Comparison of ENCODE assay signal across 26 cellular contexts in genomic region chr7:108103566-108104298, GRCh38. TPM values are rescaled to one million over a fixed set of nuclear protein-coding genes. Genes with fewer than 3 reads are reported as not detected.
DNase-seq lines count a peak whose midpoint lies in the region; ATAC-seq and TF ChIP-seq lines count a peak whose summit lies in the region.
"Had no signal": no experiment of that assay in that cellular context is flagged by ENCODE, and none has a peak within 500 bp of the region (broad histone marks: within the 10 kb centered on the region; RNA-seq: fewer than 3 reads in every experiment).

No MANE protein-coding gene starts in this region.

- DNase-seq in heart right ventricle = no peak
- no peak for DNase-seq in cardiac septum (ENCODE audit: low spot score)
- peak; percentile 84 for DNase-seq in amniotic epithelial cell (ENCODE audit: low read depth)
- DNase-seq in left lobe of liver (ENCODE audit: low spot score) = no peak
- no peak for DNase-seq in GM10266 (ENCODE audit: extremely low spot score)
- DNase-seq in brain microvascular endothelial cell = no peak
- no peak for DNase-seq in epidermal melanocyte (ENCODE audit: insufficient read length, low spot score)
- DNase-seq in OCI-LY7 (ENCODE audit: low spot score) = no peak
- DNase-seq: activated CD4-positive, alpha-beta memory T cell treated with anti-CD3 and anti-CD28 coated beads for 36 hours; activated naive CD8-positive, alpha-beta T cell treated with anti-CD3 and anti-CD28 coated beads, Interleukin-2, amount 50 U/mL, for 24 hours; C1 segment of cervical spinal cord; DMS153; effector memory CD8-positive, alpha-beta T cell; gastrocnemius medialis; NCI-H1436; NCI-H2171; NCI-H774; psoas muscle; stimulated activated CD4-positive, alpha-beta T cell treated with anti-CD3 and anti-CD28 coated beads, Interleukin-12 subunit alpha, Interleukin-12 subunit beta, amount 100 ng/mL, for 4 hours; stimulated activated naive B cell treated with anti-CD40 and anti-IgM and Interleukin-4, amounts not matched to agents 10 μg/mL and 1 μg/mL and 100 μg/mL, for 72 hours; tibial artery had no signal

- in situ Hi-C loops in brain microvascular endothelial cell (cut with HindIII; ENCODE audit: low pct_ligation_motif_present, low sequenced_read_pairs) = no loop called here

- H3K36me3 ChIP-seq in heart right ventricle (no peaks in the 10 kb centered on the region), brain microvascular endothelial cell (replicated peaks) (no peaks in the 10 kb centered on the region), OCI-LY7 (ENCODE audit: insufficient read depth, low read length) (no peaks in the 10 kb centered on the region)
- H3K36me3 ChIP-seq: cardiac muscle cell, gastrocnemius medialis, tibial artery had no signal

- no peaks in the 10 kb centered on the region for H4K20me1 ChIP-seq in OCI-LY7 (ENCODE audit: insufficient read depth, low read length)

- POLR2A ChIA-PET in OCI-LY7 (lab: Charles Lee) = interaction anchor here (0.6 kb wide), 1 partner anchor 347 kb away, joined by 4 read pairs; no protein-coding TSS in a partner anchor

- 83% methylated on average over 5 of the region's 5 CpGs for WGBS in heart right ventricle, 2 donors

- H3K9me3 ChIP-seq in heart right ventricle = no peaks in the 10 kb centered on the region
- H3K9me3 ChIP-seq in OCI-LY7 (ENCODE audit: low read length) = no peaks in the 10 kb centered on the region
- H3K9me3 ChIP-seq: gastrocnemius medialis, psoas muscle, tibial artery had no signal

- CTCF ChIA-PET in OCI-LY7 (lab: Charles Lee; ENCODE audit: unreplicated experiment) = no interaction called here

- no peaks in the 10 kb centered on the region for H3K9me2 ChIP-seq in OCI-LY7 (ENCODE audit: insufficient read depth, low read length)

- H3K4me2 ChIP-seq in OCI-LY7 (ENCODE audit: low read length) = no peak overlapping the region

- ATAC-seq in heart right ventricle = peak in 5 of 8 donors; percentile 46 to 73 (median 65)
- peak; percentile 44 for ATAC-seq in left lobe of liver
- ATAC-seq: activated naive CD8-positive, alpha-beta T cell treated with anti-CD3 and anti-CD28 coated beads, Interleukin-2, amount 50 U/mL, for 24 hours; effector memory CD8-positive, alpha-beta T cell; gastrocnemius medialis; Panc1; stimulated activated naive B cell treated with anti-CD40 and anti-IgM and Interleukin-4, amounts not matched to agents 10 μg/mL and 1 μg/mL and 100 μg/mL, for 72 hours had no signal

- intact Hi-C loops in heart right ventricle (cut with DNase I) (loop anchor here in 1 of 10 donors (10.0 kb wide), 1 partner anchor 209 kb away; the partner anchor contains the start of gene DLD), cardiac septum (cut with DNase I) (no loop called here), OCI-LY7 (cut with micrococcal nuclease; ENCODE audit: unreplicated experiment) (no loop called here)

- BruUV-seq in OCI-LY7 (replicated peaks; lab: Mats Ljungman, UMichigan) = no TSS peak

- H3K27ac ChIP-seq in heart right ventricle (peak overlapping the region in 4 of 10 donors; percentile 10 to 47 (median 29)), brain microvascular endothelial cell (no peak overlapping the region), OCI-LY7 (ENCODE audit: low read depth, low read length, poor library complexity, severe bottlenecking) (no peak overlapping the region)
- H3K27ac ChIP-seq: cardiac muscle cell, gastrocnemius medialis, psoas muscle, tibial artery had no signal

- no peak overlapping the region for H2AFZ ChIP-seq in OCI-LY7 (ENCODE audit: low read length)

- no peak overlapping the region for H3K4me3 ChIP-seq in heart right ventricle
- no peak overlapping the region for H3K4me3 ChIP-seq in brain microvascular endothelial cell (ENCODE audit: low read depth, low read length)
- H3K4me3 ChIP-seq in OCI-LY7 (ENCODE audit: low read depth, low read length, poor library complexity, severe bottlenecking) = no peak overlapping the region
- H3K4me3 ChIP-seq: cardiac muscle cell, gastrocnemius medialis, lung, psoas muscle, tibial artery had no signal

- TF ChIP-seq CTCF in heart right ventricle (IDR thresholded peaks at IDR 0.05) = no peak
- no peak for TF ChIP-seq CTCF in GM10266 (IDR thresholded peaks at IDR 0.05; ENCODE audit: control insufficient read depth, insufficient read depth, low read depth, missing control alignments)
- TF ChIP-seq CTCF in brain microvascular endothelial cell (IDR thresholded peaks at IDR 0.05; ENCODE audit: low read depth, low read length, missing control alignments) = no peak
- TF ChIP-seq CTCF in OCI-LY7 (conservative IDR thresholded peaks at IDR 0.05; ENCODE audit: low read length) = no peak

- H3K79me2 ChIP-seq in OCI-LY7 (ENCODE audit: insufficient read depth, low read depth, low read length) = no peaks in the 10 kb centered on the region

- no peaks in the 10 kb centered on the region for H3K27me3 ChIP-seq in heart right ventricle
- H3K27me3 ChIP-seq in brain microvascular endothelial cell (replicated peaks) = no peaks in the 10 kb centered on the region
- H3K27me3 ChIP-seq: cardiac muscle cell, gastrocnemius medialis, tibial artery had no signal

- H3K4me1 ChIP-seq in heart right ventricle = peaks cover 0 to 13% (median 0%) of the 10 kb centered on the region in 9 donors
- H3K4me1 ChIP-seq in OCI-LY7 (ENCODE audit: insufficient read depth, low read length, poor library complexity, severe bottlenecking) = no peaks in the 10 kb centered on the region
- H3K4me1 ChIP-seq: gastrocnemius medialis, psoas muscle, tibial artery had no signal

RNA-seq across cellular contexts. Expression of gene LAMB4, which starts 26.4 kb away (rescaled TPM):
- total RNA-seq in heart right ventricle (under 1 TPM in 8 of 10 donors, not detected in 2; 0.15 to 0.69 (median 0.25) TPM), cardiac septum (0.05 TPM), left lobe of liver (not detected), OCI-LY7 (2022) (not detected in 2 replicates)
- under 1 TPM in 1 of 2 donors, not detected in 1; 0.38 TPM for polyA plus RNA-seq in heart right ventricle
- total RNA-seq in OCI-LY7 (2014; rRNA removed; shearing (Covaris generic)) = not detected in 2 replicates
- total RNA-seq: A172; activated CD4-positive, alpha-beta memory T cell treated with anti-CD3 and anti-CD28 coated beads for 36 hours; cardiac muscle cell; natural killer cell treated with Interleukin-12 subunit alpha and Interleukin-12 subunit beta and Interleukin-15 and Interleukin-18, amount 100 ng/mL, for 72 hours had no signal
- polyA plus RNA-seq: cardiac muscle cell had no signal
